ENCODE assay signal across 1 cellular context in the genomic region with DNA sequence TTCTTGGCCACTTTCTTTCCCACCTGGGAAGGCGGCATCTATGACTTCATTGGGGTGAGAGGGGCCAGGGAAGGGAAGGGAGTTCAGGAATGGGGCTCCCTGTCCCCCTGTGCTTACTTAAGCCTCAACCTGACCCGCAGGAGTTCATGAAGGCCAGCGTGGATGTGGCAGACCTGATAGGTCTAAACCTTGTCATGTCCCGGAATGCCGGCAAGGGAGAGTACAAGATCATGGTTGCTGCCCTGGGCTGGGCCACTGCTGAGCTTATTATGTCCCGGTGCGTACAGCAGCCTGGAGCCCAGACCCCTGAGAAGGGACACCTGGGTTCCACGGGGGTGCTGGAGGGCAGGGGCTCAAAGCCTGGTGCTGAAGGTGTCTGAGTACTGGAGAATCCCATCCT.
TF ChIP-seq lines count a peak whose summit lies in the region.

No MANE protein-coding gene starts in this region.

TF ChIP-seq in IMR-90, 13 proteins besides CTCF, POLR2A, EP300 and RAD21:
- TF ChIP-seq BHLHE40 (IDR thresholded peaks at IDR 0.05; ENCODE audit: low read depth, low read length) = no peak
- no peak for TF ChIP-seq CEBPB (IDR thresholded peaks at IDR 0.05; ENCODE audit: low read depth, low read length)
- no peak for TF ChIP-seq SMC3 (IDR thresholded peaks at IDR 0.05; ENCODE audit: low read depth, low read length)
- TF ChIP-seq, protein P1, sequence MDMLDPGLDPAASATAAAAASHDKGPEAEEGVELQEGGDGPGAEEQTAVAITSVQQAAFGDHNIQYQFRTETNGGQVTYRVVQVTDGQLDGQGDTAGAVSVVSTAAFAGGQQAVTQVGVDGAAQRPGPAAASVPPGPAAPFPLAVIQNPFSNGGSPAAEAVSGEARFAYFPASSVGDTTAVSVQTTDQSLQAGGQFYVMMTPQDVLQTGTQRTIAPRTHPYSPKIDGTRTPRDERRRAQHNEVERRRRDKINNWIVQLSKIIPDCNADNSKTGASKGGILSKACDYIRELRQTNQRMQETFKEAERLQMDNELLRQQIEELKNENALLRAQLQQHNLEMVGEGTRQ (IDR thresholded peaks at IDR 0.05; ENCODE audit: low read depth, low read length) = no peak
- no peak for TF ChIP-seq RCOR1 (IDR thresholded peaks at IDR 0.05; ENCODE audit: insufficient replicate concordance, low read length)
- TF ChIP-seq MXI1 (IDR thresholded peaks at IDR 0.05; ENCODE audit: borderline replicate concordance, low read depth, low read length) = no peak
- TF ChIP-seq NFE2L2 (IDR thresholded peaks at IDR 0.05; ENCODE audit: low read depth, low read length) = no peak
- TF ChIP-seq, protein P2, sequence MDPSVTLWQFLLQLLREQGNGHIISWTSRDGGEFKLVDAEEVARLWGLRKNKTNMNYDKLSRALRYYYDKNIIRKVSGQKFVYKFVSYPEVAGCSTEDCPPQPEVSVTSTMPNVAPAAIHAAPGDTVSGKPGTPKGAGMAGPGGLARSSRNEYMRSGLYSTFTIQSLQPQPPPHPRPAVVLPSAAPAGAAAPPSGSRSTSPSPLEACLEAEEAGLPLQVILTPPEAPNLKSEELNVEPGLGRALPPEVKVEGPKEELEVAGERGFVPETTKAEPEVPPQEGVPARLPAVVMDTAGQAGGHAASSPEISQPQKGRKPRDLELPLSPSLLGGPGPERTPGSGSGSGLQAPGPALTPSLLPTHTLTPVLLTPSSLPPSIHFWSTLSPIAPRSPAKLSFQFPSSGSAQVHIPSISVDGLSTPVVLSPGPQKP (IDR thresholded peaks at IDR 0.05; ENCODE audit: borderline replicate concordance, low read depth, low read length) = no peak
- TF ChIP-seq FOS (IDR thresholded peaks at IDR 0.05; ENCODE audit: low read depth, low read length) = no peak
- TF ChIP-seq MAFK (IDR thresholded peaks at IDR 0.05; ENCODE audit: low read depth, low read length) = no peak
- TF ChIP-seq CHD1 (IDR thresholded peaks at IDR 0.05; ENCODE audit: low read depth, low read length) = no peak
- TF ChIP-seq MAZ (IDR thresholded peaks at IDR 0.05; ENCODE audit: borderline replicate concordance, low read depth, low read length) = no peak
- no peak for TF ChIP-seq RFX5 (IDR thresholded peaks at IDR 0.05; ENCODE audit: low read depth, low read length)
